ENCODE assay signal across 23 cellular contexts in genomic region chr11:119934866-119935265, GRCh38.
"Had no signal": no experiment of that assay in that cellular context is flagged by ENCODE, and none has a peak within 500 bp of the region (broad histone marks: within the 10 kb centered on the region; RNA-seq: fewer than 3 reads in every experiment).

No MANE protein-coding gene starts in this region.

- H3K27ac ChIP-seq: colonic mucosa, parathyroid adenoma, psoas muscle, sigmoid colon, transverse colon, vagina had no signal

- H3K9me3 Mint-ChIP-seq: dendritic cell treated with granulocyte-macrophage colony-stimulating factor and Interleukin-4, amounts not matched to agents 40 ng/mL and 50 ng/mL, for 4 days; mesothelial cell of epicardium; natural killer cell treated with Interleukin-12 subunit alpha and Interleukin-12 subunit beta and Interleukin-15 and Interleukin-18, amount 100 ng/mL, for 72 hours had no signal

- H2AFZ ChIP-seq: parathyroid adenoma had no signal

- H3K9me3 ChIP-seq: colonic mucosa, mucosa of descending colon, psoas muscle, sigmoid colon, transverse colon, vagina had no signal

- H3K9ac ChIP-seq: parathyroid adenoma had no signal

- H3K4me1 ChIP-seq: colonic mucosa, parathyroid adenoma, psoas muscle, sigmoid colon, transverse colon, vagina had no signal

- DNase-seq: colonic mucosa; effector memory CD4-positive, alpha-beta T cell; erythroblast; immature natural killer cell; mesenchymal stem cell; mucosa of descending colon; naive B cell; psoas muscle; right cardiac atrium; sigmoid colon; stimulated activated CD4-positive, alpha-beta T cell treated with anti-CD3 and anti-CD28 coated beads, Interleukin-4, amount 100 ng/mL, for 4 hours; stimulated activated naive CD8-positive, alpha-beta T cell treated with anti-CD3 and anti-CD28 coated beads, Interleukin-15, Interleukin-2, amounts not matched to agents 100 U/mL and 50 U/mL, for 24 hours; transverse colon had no signal

- H3K4me3 ChIP-seq: colonic mucosa, mucosa of descending colon, psoas muscle, sigmoid colon, transverse colon, vagina had no signal

- H3K4me3 Mint-ChIP-seq: dendritic cell treated with granulocyte-macrophage colony-stimulating factor and Interleukin-4, amounts not matched to agents 40 ng/mL and 50 ng/mL, for 4 days; immature natural killer cell; mesothelial cell of epicardium; naive B cell; natural killer cell treated with Interleukin-12 subunit alpha and Interleukin-12 subunit beta and Interleukin-15 and Interleukin-18, amount 100 ng/mL, for 72 hours; neural crest cell; stimulated activated memory B cell treated with anti-CD40 and anti-IgM and Interleukin-4, amounts not matched to agents 10 μg/mL and 1 μg/mL and 100 μg/mL, for 72 hours had no signal

- H3K36me3 ChIP-seq: colonic mucosa, sigmoid colon, transverse colon, vagina had no signal

- H3K4me1 Mint-ChIP-seq: immature natural killer cell; neural crest cell; stimulated activated memory B cell treated with anti-CD40 and anti-IgM and Interleukin-4, amounts not matched to agents 10 μg/mL and 1 μg/mL and 100 μg/mL, for 72 hours had no signal

- FAIRE-seq: endometrium, frontal cortex, keratinocyte had no signal

- H3K79me2 ChIP-seq: parathyroid adenoma had no signal

- H3K36me3 Mint-ChIP-seq: immature natural killer cell; mesothelial cell of epicardium; naive B cell; natural killer cell treated with Interleukin-12 subunit alpha and Interleukin-12 subunit beta and Interleukin-15 and Interleukin-18, amount 100 ng/mL, for 72 hours; stimulated activated memory B cell treated with anti-CD40 and anti-IgM and Interleukin-4, amounts not matched to agents 10 μg/mL and 1 μg/mL and 100 μg/mL, for 72 hours had no signal

- H3K27ac Mint-ChIP-seq: dendritic cell treated with granulocyte-macrophage colony-stimulating factor and Interleukin-4, amounts not matched to agents 40 ng/mL and 50 ng/mL, for 4 days; immature natural killer cell; mesothelial cell of epicardium; naive B cell; natural killer cell treated with Interleukin-12 subunit alpha and Interleukin-12 subunit beta and Interleukin-15 and Interleukin-18, amount 100 ng/mL, for 72 hours; stimulated activated memory B cell treated with anti-CD40 and anti-IgM and Interleukin-4, amounts not matched to agents 10 μg/mL and 1 μg/mL and 100 μg/mL, for 72 hours had no signal

- ATAC-seq: mucosa of descending colon; natural killer cell treated with Interleukin-12 subunit alpha and Interleukin-12 subunit beta and Interleukin-15 and Interleukin-18, amount 100 ng/mL, for 72 hours; psoas muscle; right cardiac atrium; stimulated activated memory B cell treated with anti-CD40 and anti-IgM and Interleukin-4, amounts not matched to agents 10 μg/mL and 1 μg/mL and 100 μg/mL, for 72 hours; stimulated activated naive CD8-positive, alpha-beta T cell treated with anti-CD3 and anti-CD28 coated beads, Interleukin-15, Interleukin-2, amounts not matched to agents 100 U/mL and 50 U/mL, for 24 hours had no signal

- H3K27me3 ChIP-seq: colonic mucosa, transverse colon, vagina had no signal
